25 cellular contexts compared by ENCODE assay signal in the genomic region with DNA sequence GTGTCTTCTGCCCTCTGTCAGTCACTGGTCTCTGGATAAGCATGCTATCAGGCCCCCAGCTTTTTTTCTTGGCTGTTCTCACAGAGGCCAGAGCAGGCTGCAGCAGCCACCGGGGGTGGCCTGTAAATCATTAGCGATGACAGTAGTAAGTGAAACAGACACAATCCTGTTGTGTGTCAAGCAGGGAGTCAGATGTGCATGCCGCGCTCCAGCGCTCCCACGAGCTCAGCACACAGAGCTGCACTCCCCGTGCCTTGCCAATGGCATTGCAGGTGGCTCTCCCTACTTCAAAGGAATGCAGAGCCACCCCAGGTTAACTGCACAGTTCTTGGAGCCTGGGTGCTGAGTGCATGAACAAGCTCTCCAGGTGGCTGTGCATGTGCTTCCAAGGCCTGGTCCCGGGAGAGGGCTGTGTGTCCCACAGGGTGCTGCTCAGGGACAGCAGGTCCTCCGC.
A peak's percentile ranks its signal among the peaks of the same experiment; 100 is the strongest.
DNase-seq lines count a peak whose midpoint lies in the region; ATAC-seq, FAIRE-seq and TF ChIP-seq lines count a peak whose summit lies in the region.
"Had no signal": no experiment of that assay in that cellular context is flagged by ENCODE, and none has a peak within 500 bp of the region (broad histone marks: within the 10 kb centered on the region; RNA-seq: fewer than 3 reads in every experiment).

No MANE protein-coding gene starts in this region.

- no peaks in the 10 kb centered on the region for H4K20me1 ChIP-seq in BLaER1
- H4K20me1 ChIP-seq in HepG2 (ENCODE audit: insufficient read depth, low read length) = no peaks in the 10 kb centered on the region

- H3K4me1 ChIP-seq in BLaER1 (peaks cover 30% of the 10 kb centered on the region), HepG2 (ENCODE audit: insufficient read depth, low read length) (no peaks in the 10 kb centered on the region), mesendoderm (ENCODE audit: control insufficient read depth, low read depth, low read length) (no peaks in the 10 kb centered on the region)

- no TSS peak for BruUV-seq in HepG2 (replicated peaks; lab: Mats Ljungman, UMichigan)

- H3K36me3 Mint-ChIP-seq in chondrocyte (ENCODE audit: low read depth) = no peaks in the 10 kb centered on the region
- H3K36me3 Mint-ChIP-seq: activated naive CD8-positive, alpha-beta T cell; CD14-positive monocyte; natural killer cell treated with Interleukin-12 subunit alpha and Interleukin-12 subunit beta and Interleukin-15 and Interleukin-18, amount 100 ng/mL, for 72 hours; stimulated activated naive B cell treated with anti-CD40 and anti-IgM and Interleukin-4, amounts not matched to agents 10 μg/mL and 1 μg/mL and 100 μg/mL, for 72 hours had no signal

- 0% methylated on average over 5 of the region's 9 CpGs for WGBS in HepG2 (ENCODE audit: low lambda C conversion rate)
- WGBS in mesendoderm (ENCODE audit: extremely low coverage, insufficient coverage, low lambda C conversion rate) = no CpG with 5 or more reads among the region's 9 CpGs

- H3K18ac ChIP-seq in mesendoderm (ENCODE audit: low read length) = no peak overlapping the region

- no peak for TF ChIP-seq POLR2A in HepG2 (IDR thresholded peaks at IDR 0.05; ENCODE audit: insufficient read depth in 1 of 2, low read depth in 2 of 2, low read length in 2 of 2)

- no peak overlapping the region for H3K4me3 Mint-ChIP-seq in chondrocyte (ENCODE audit: unreplicated experiment)
- H3K4me3 Mint-ChIP-seq: activated CD8-positive, alpha-beta T cell treated with anti-CD3 and anti-CD28 coated beads, Interleukin-2, amount 10 ng/mL, durations not matched to agents 7 days and 5 days; activated naive CD8-positive, alpha-beta T cell; CD14-positive monocyte; natural killer cell treated with Interleukin-12 subunit alpha and Interleukin-12 subunit beta and Interleukin-15 and Interleukin-18, amount 100 ng/mL, for 72 hours; stimulated activated naive B cell treated with anti-CD40 and anti-IgM and Interleukin-4, amounts not matched to agents 10 μg/mL and 1 μg/mL and 100 μg/mL, for 72 hours had no signal

- H2AFZ ChIP-seq in HepG2 (ENCODE audit: low read length) = no peak overlapping the region

- peak; percentile 73 for DNase-seq in ELF-1 (ENCODE audit: low read depth, low spot score)
- peak; percentile 72 for DNase-seq in WERI-Rb-1
- no peak for DNase-seq in HepG2 (ENCODE audit: low spot score)
- DNase-seq in mesendoderm = no peak
- no peak for DNase-seq in chondrocyte (ENCODE audit: low spot score)
- no peak for DNase-seq in NCI-H774 (lab: John Stamatoyannopoulos, UW)
- DNase-seq in activated effector memory CD4-positive, alpha-beta T cell treated with Interleukin-2 at 50 U/mL for 16 hours = no peak
- DNase-seq: activated CD4-positive, CD25-positive, alpha-beta regulatory T cell; activated CD8-positive, alpha-beta T cell treated with anti-CD3 and anti-CD28 coated beads, Interleukin-2, amount 10 ng/mL, durations not matched to agents 7 days and 5 days; cerebellar nuclear complex; effector CD8-positive, alpha-beta T cell; GOT3; Karpas-422; NCI-H1048; NCI-H2227 treated with DMSO at 0.1 percent for 48 hours; stimulated activated CD4-positive, alpha-beta T cell treated with anti-CD3 and anti-CD28 coated beads, Interleukin-2, amount 100 ng/mL, for 24 hours; stimulated activated naive B cell treated with anti-CD40 and anti-IgM and Interleukin-4, amounts not matched to agents 10 μg/mL and 1 μg/mL and 100 μg/mL, for 72 hours; T1000 had no signal

- H3K4me2 ChIP-seq in BLaER1 = peak overlapping the region; percentile 4; the same call in 1 of the 2 replicates
- H3K4me2 ChIP-seq in HepG2 (ENCODE audit: low read depth, low read length) = no peak overlapping the region
- no peak overlapping the region for H3K4me2 ChIP-seq in mesendoderm (ENCODE audit: low read length)

- no peak for FAIRE-seq in HepG2 (lab: Jason Lieb, UNC)
- FAIRE-seq: astrocyte, frontal cortex, GM12878 had no signal

- H3K27me3 ChIP-seq in BLaER1 (no peaks in the 10 kb centered on the region), WERI-Rb-1 (ENCODE audit: insufficient read depth, low read depth, severe bottlenecking) (no peaks in the 10 kb centered on the region), HepG2 (ENCODE audit: control insufficient read depth in 1 of 2, insufficient read depth in 2 of 2, low read length in 2 of 2) (0 out of 5 replicates have a peak, but pooled peaks cover 0 to under 1% of the 10 kb centered on the region in 2 experiments), mesendoderm (ENCODE audit: insufficient read depth, low read length, poor library complexity) (no peaks in the 10 kb centered on the region)

- no peak overlapping the region for H3K4ac ChIP-seq in mesendoderm (ENCODE audit: low read depth, low read length)

- H3K27ac ChIP-seq in BLaER1 = no peak overlapping the region
- H3K27ac ChIP-seq in WERI-Rb-1 = no peak overlapping the region
- no peak overlapping the region for H3K27ac ChIP-seq in HepG2 (ENCODE audit: extremely low read length, insufficient read depth, low read length)
- no peak overlapping the region for H3K27ac ChIP-seq in mesendoderm (ENCODE audit: low read depth, low read length)

- no peak for TF ChIP-seq EP300 in HepG2 (IDR thresholded peaks at IDR 0.05; ENCODE audit: low read depth in 2 of 2, low read length in 2 of 2)
- TF ChIP-seq EP300 in HepG2 (CRISPR knock-in tag; IDR thresholded peaks at IDR 0.05; ENCODE audit: borderline replicate concordance) = no peak

- H2BK15ac ChIP-seq in mesendoderm (replicated peaks; ENCODE audit: low read depth) = no peak overlapping the region

- no peak overlapping the region for H3K23ac ChIP-seq in mesendoderm (ENCODE audit: low read length)

- intact Hi-C loops in HepG2 (cut with micrococcal nuclease; ENCODE audit: unreplicated experiment) = no loop called here

- H3K9me3 Mint-ChIP-seq in chondrocyte (ENCODE audit: low read depth) = peaks cover 46% of the 10 kb centered on the region
- H3K9me3 Mint-ChIP-seq: natural killer cell treated with Interleukin-12 subunit alpha and Interleukin-12 subunit beta and Interleukin-15 and Interleukin-18, amount 100 ng/mL, for 72 hours had no signal

- no peak overlapping the region for H3K4me3 ChIP-seq in BLaER1
- H3K4me3 ChIP-seq in WERI-Rb-1 (ENCODE audit: low read depth, low read length) = no peak overlapping the region
- H3K4me3 ChIP-seq in HepG2 (replicated peaks in 1 of 3; ENCODE audit: insufficient read depth in 1 of 3, low read depth in 2 of 3, low read length in 3 of 3) = no peak overlapping the region
- H3K4me3 ChIP-seq in mesendoderm (ENCODE audit: low read length) = no peak overlapping the region
- H3K4me3 ChIP-seq: GM12878 had no signal

- no peak overlapping the region for H2BK5ac ChIP-seq in mesendoderm (ENCODE audit: low read length)

- no peak overlapping the region for H4K8ac ChIP-seq in mesendoderm (ENCODE audit: low read depth, low read length)

- no peaks in the 10 kb centered on the region for H3K79me1 ChIP-seq in mesendoderm (ENCODE audit: low read length)

- no peak overlapping the region for H4K5ac ChIP-seq in mesendoderm (ENCODE audit: low read length)

- CTCF ChIA-PET in HepG2 (lab: Yijun Ruan, JAX; ENCODE audit: low intra/inter-chr PET ratio, low total read pairs) = no interaction called here

- POLR2A ChIA-PET in HepG2 (lab: Yijun Ruan, JAX) = no interaction called here

- TF ChIP-seq RAD21 in HepG2 (CRISPR knock-in tag; IDR thresholded peaks at IDR 0.05) = no peak

- H3K9ac ChIP-seq in BLaER1 = no peak overlapping the region
- no peak overlapping the region for H3K9ac ChIP-seq in HepG2 (ENCODE audit: insufficient read depth, low read depth, low read length)
- H3K9ac ChIP-seq in mesendoderm (ENCODE audit: low read length) = no peak overlapping the region

- H3K27ac Mint-ChIP-seq in chondrocyte (ENCODE audit: unreplicated experiment) = no peak overlapping the region
- H3K27ac Mint-ChIP-seq: activated CD8-positive, alpha-beta T cell treated with anti-CD3 and anti-CD28 coated beads, Interleukin-2, amount 10 ng/mL, durations not matched to agents 7 days and 5 days; activated naive CD8-positive, alpha-beta T cell; CD14-positive monocyte; natural killer cell treated with Interleukin-12 subunit alpha and Interleukin-12 subunit beta and Interleukin-15 and Interleukin-18, amount 100 ng/mL, for 72 hours; stimulated activated naive B cell treated with anti-CD40 and anti-IgM and Interleukin-4, amounts not matched to agents 10 μg/mL and 1 μg/mL and 100 μg/mL, for 72 hours had no signal

- no peak for TF ChIP-seq CTCF in WERI-Rb-1 (IDR thresholded peaks at IDR 0.05; ENCODE audit: low read depth, low read length)
- TF ChIP-seq CTCF in HepG2 (CRISPR knock-in tag; IDR thresholded peaks at IDR 0.05) = no peak
- no peak for TF ChIP-seq CTCF in chondrocyte (IDR thresholded peaks at IDR 0.05)

- in situ Hi-C loops in HepG2 (cut with HindIII; ENCODE audit: extremely low pct_ligation_motif_present, low pct_unique_long_range_greater_than_20kb) = no loop called here

- no peak overlapping the region for H3K56ac ChIP-seq in mesendoderm (ENCODE audit: low read length)

- H3K4me1 Mint-ChIP-seq in chondrocyte (ENCODE audit: low read depth) = no peaks in the 10 kb centered on the region
- H3K4me1 Mint-ChIP-seq: CD14-positive monocyte; stimulated activated naive B cell treated with anti-CD40 and anti-IgM and Interleukin-4, amounts not matched to agents 10 μg/mL and 1 μg/mL and 100 μg/mL, for 72 hours had no signal

- peak; percentile 88 for ATAC-seq in HepG2
- ATAC-seq: activated CD8-positive, alpha-beta T cell treated with anti-CD3 and anti-CD28 coated beads, Interleukin-2, amount 10 ng/mL, durations not matched to agents 7 days and 5 days; GM12878; natural killer cell treated with Interleukin-12 subunit alpha and Interleukin-12 subunit beta and Interleukin-15 and Interleukin-18, amount 100 ng/mL, for 72 hours; stimulated activated naive B cell treated with anti-CD40 and anti-IgM and Interleukin-4, amounts not matched to agents 10 μg/mL and 1 μg/mL and 100 μg/mL, for 72 hours had no signal

- H3K36me3 ChIP-seq in BLaER1 = no peaks in the 10 kb centered on the region
- no peaks in the 10 kb centered on the region for H3K36me3 ChIP-seq in WERI-Rb-1
- no peaks in the 10 kb centered on the region for H3K36me3 ChIP-seq in HepG2 (replicated peaks in 1 of 2; ENCODE audit: control insufficient read depth in 1 of 2, insufficient read depth in 2 of 2, low read length in 2 of 2)
- no peaks in the 10 kb centered on the region for H3K36me3 ChIP-seq in mesendoderm (ENCODE audit: control insufficient read depth, insufficient read depth, low read length)

- H3K9me3 ChIP-seq in BLaER1 (no peaks in the 10 kb centered on the region), WERI-Rb-1 (ENCODE audit: severe bottlenecking) (no peaks in the 10 kb centered on the region), HepG2 (ENCODE audit: low read length) (no peaks in the 10 kb centered on the region)

- no peaks in the 10 kb centered on the region for H3K79me2 ChIP-seq in HepG2 (ENCODE audit: insufficient read depth, low read length)
- H3K79me2 ChIP-seq in mesendoderm (ENCODE audit: control insufficient read depth, insufficient read depth, low read length) = no peaks in the 10 kb centered on the region

- no peaks in the 10 kb centered on the region for H3K27me3 Mint-ChIP-seq in chondrocyte (ENCODE audit: low read depth)
- H3K27me3 Mint-ChIP-seq: stimulated activated naive B cell treated with anti-CD40 and anti-IgM and Interleukin-4, amounts not matched to agents 10 μg/mL and 1 μg/mL and 100 μg/mL, for 72 hours had no signal

- no peak overlapping the region for H2BK120ac ChIP-seq in mesendoderm (ENCODE audit: low read depth, low read length)

- H2AK5ac ChIP-seq in mesendoderm (ENCODE audit: low read length) = no peak overlapping the region

Comparison
In these comparisons a context has a peak if more than half of its experiments do, and no peak if none do; other contexts are left out.
1. DNase-seq: peak in ELF-1 (single experiment) and WERI-Rb-1 (single experiment); none in HepG2 (single experiment), mesendoderm (single experiment), chondrocyte (single experiment), NCI-H774 (single experiment) and activated effector memory CD4-positive, alpha-beta T cell treated with Interleukin-2 at 50 U/mL for 16 hours (single experiment).